In genomic region chr11:24587655-24588054, GRCh38 we compare ENCODE assay signal across 22 cellular contexts.
"Had no signal": no experiment of that assay in that cellular context is flagged by ENCODE, and none has a peak within 500 bp of the region (broad histone marks: within the 10 kb centered on the region; RNA-seq: fewer than 3 reads in every experiment).

No MANE protein-coding gene starts in this region.

- H3K4me1 Mint-ChIP-seq: activated CD4-positive, alpha-beta T cell treated with anti-CD3 and anti-CD28 coated beads for 36 hours; naive B cell; stimulated activated memory B cell treated with anti-CD40 and anti-IgM and Interleukin-4, amounts not matched to agents 10 μg/mL and 1 μg/mL and 100 μg/mL, for 72 hours; WTC11 had no signal

- H3K4me3 ChIP-seq: adrenal gland, heart left ventricle, lower lobe of right lung, right lobe of liver, stomach, suprapubic skin, tibial nerve had no signal

- H3K4me3 Mint-ChIP-seq: activated CD4-positive, alpha-beta T cell treated with anti-CD3 and anti-CD28 coated beads for 36 hours; naive B cell; stimulated activated memory B cell treated with anti-CD40 and anti-IgM and Interleukin-4, amounts not matched to agents 10 μg/mL and 1 μg/mL and 100 μg/mL, for 72 hours; WTC11 had no signal

- H3K27me3 Mint-ChIP-seq: activated CD4-positive, alpha-beta T cell treated with anti-CD3 and anti-CD28 coated beads for 36 hours; naive B cell; stimulated activated memory B cell treated with anti-CD40 and anti-IgM and Interleukin-4, amounts not matched to agents 10 μg/mL and 1 μg/mL and 100 μg/mL, for 72 hours had no signal

- H3K36me3 Mint-ChIP-seq: naive B cell; stimulated activated memory B cell treated with anti-CD40 and anti-IgM and Interleukin-4, amounts not matched to agents 10 μg/mL and 1 μg/mL and 100 μg/mL, for 72 hours; WTC11 had no signal

- H3K27ac ChIP-seq: adrenal gland, heart left ventricle, lower lobe of right lung, right lobe of liver, stomach, suprapubic skin, tibial nerve had no signal

- DNase-seq: activated CD4-positive, alpha-beta T cell treated with anti-CD3 and anti-CD28 coated beads for 36 hours; activated CD4-positive, alpha-beta T cell treated with anti-CD3 and anti-CD28 coated beads, Interleukin-2, amount 50 U/mL, for 4 hours; activated CD8-positive, alpha-beta memory T cell treated with anti-CD3 and anti-CD28 coated beads, Interleukin-2, amount 50 U/mL, for 48 hours; activated gamma-delta T cell treated with Interleukin-2 at 50 U/mL for 16 hours; adrenal gland; effector CD8-positive, alpha-beta T cell; heart left ventricle; kidney; lower lobe of right lung; naive B cell; nucleus accumbens; right lobe of liver; small intestine; stimulated activated CD4-positive, alpha-beta T cell treated with anti-CD3 and anti-CD28 coated beads, Interleukin-15, amount 100 ng/mL, for 24 hours; stomach; T-helper 9 cell had no signal

- H3K27ac Mint-ChIP-seq: activated CD4-positive, alpha-beta T cell treated with anti-CD3 and anti-CD28 coated beads for 36 hours; activated naive CD4-positive, alpha-beta T cell treated with anti-CD3 and anti-CD28 coated beads, Interleukin-2, amount 50 U/mL, for 72 hours; naive B cell; stimulated activated memory B cell treated with anti-CD40 and anti-IgM and Interleukin-4, amounts not matched to agents 10 μg/mL and 1 μg/mL and 100 μg/mL, for 72 hours; WTC11 had no signal

- ATAC-seq: activated CD4-positive, alpha-beta T cell treated with anti-CD3 and anti-CD28 coated beads for 36 hours; activated naive CD4-positive, alpha-beta T cell treated with anti-CD3 and anti-CD28 coated beads, Interleukin-2, amount 50 U/mL, for 72 hours; heart left ventricle; left lobe of liver; lower lobe of right lung; right lobe of liver; stimulated activated memory B cell treated with anti-CD40 and anti-IgM and Interleukin-4, amounts not matched to agents 10 μg/mL and 1 μg/mL and 100 μg/mL, for 72 hours; WTC11 had no signal

- H3K4me1 ChIP-seq: adrenal gland, heart left ventricle, lower lobe of right lung, right lobe of liver, stomach, suprapubic skin, tibial nerve had no signal

- H3K9me3 ChIP-seq: adrenal gland, heart left ventricle, lower lobe of right lung, right lobe of liver, stomach, suprapubic skin, tibial nerve had no signal

- H3K27me3 ChIP-seq: adrenal gland, heart left ventricle, right lobe of liver, stomach, suprapubic skin, tibial nerve had no signal

- H3K9me3 Mint-ChIP-seq: stimulated activated memory B cell treated with anti-CD40 and anti-IgM and Interleukin-4, amounts not matched to agents 10 μg/mL and 1 μg/mL and 100 μg/mL, for 72 hours; WTC11 had no signal

- H3K36me3 ChIP-seq: adrenal gland, heart left ventricle, lower lobe of right lung, right lobe of liver, stomach, suprapubic skin, tibial nerve had no signal
